ENCODE assay signal across 33 cellular contexts in genomic region chr1:99062192-99062591, GRCh38. TPM values are rescaled to one million over a fixed set of nuclear protein-coding genes. Genes with fewer than 3 reads are reported as not detected.
DNase-seq lines count a peak whose midpoint lies in the region; ATAC-seq and FAIRE-seq lines count a peak whose summit lies in the region.
"Had no signal": no experiment of that assay in that cellular context is flagged by ENCODE, and none has a peak within 500 bp of the region (broad histone marks: within the 10 kb centered on the region; RNA-seq: fewer than 3 reads in every experiment).

No MANE protein-coding gene starts in this region.

- intact Hi-C loops in activated CD4-positive, alpha-beta memory T cell treated with anti-CD3 and anti-CD28 coated beads for 36 hours (cut with micrococcal nuclease) = no loop called here

- peak; percentile 7 for DNase-seq in ELR (ENCODE audit: low read depth)
- DNase-seq in urothelium cell line (ENCODE audit: low spot score) = no peak
- DNase-seq in HUDEP-2 (lab: John Stamatoyannopoulos, UW; ENCODE audit: unreplicated experiment in 76 of 76) = no peak
- no peak for DNase-seq in activated CD4-positive, alpha-beta memory T cell treated with anti-CD3 and anti-CD28 coated beads for 36 hours
- DNase-seq: activated CD4-positive, alpha-beta memory T cell treated with anti-CD3 and anti-CD28 coated beads, Interleukin-2, amount 10 ng/mL, durations not matched to agents 7 days and 5 days; activated CD8-positive, alpha-beta memory T cell treated with anti-CD3 and anti-CD28 coated beads, Interleukin-2, amount 50 U/mL, for 4 hours; activated naive CD4-positive, alpha-beta T cell treated with anti-CD3 and anti-CD28 coated beads, Interleukin-2, amount 50 U/mL, for 16 hours; brain microvascular endothelial cell; DMS153; Kasumi-1; MV-4-11; NCI-H1436 treated with DMSO at 0.1 percent for 48 hours; NCI-H2081 treated with DMSO at 0.1 percent for 48 hours; NCI-H226; NCI-H69; PC-9; retina; stimulated activated naive B cell treated with anti-CD40 and anti-IgM and Interleukin-4, amounts not matched to agents 10 μg/mL and 1 μg/mL and 100 μg/mL, for 72 hours; upper lobe of left lung had no signal

- no peak overlapping the region for H3K27ac Mint-ChIP-seq in activated T-helper 17 cell treated with anti-CD3 and anti-CD28 coated beads, Interleukin-2, amount 50 U/mL, for 72 hours
- no peak overlapping the region for H3K27ac Mint-ChIP-seq in activated CD4-positive, alpha-beta memory T cell treated with anti-CD3 and anti-CD28 coated beads for 36 hours
- H3K27ac Mint-ChIP-seq: activated CD4-positive, alpha-beta memory T cell treated with anti-CD3 and anti-CD28 coated beads, Interleukin-2, amount 10 ng/mL, durations not matched to agents 7 days and 5 days; activated T-helper 1 cell treated with anti-CD3 and anti-CD28 coated beads, Interleukin-12 subunit alpha, Interleukin-12 subunit beta, Interleukin-2, Interleukin-4 antibody, amounts not matched to agents 30 ng/mL and 10 ng/mL and 1 ng/mL, durations not matched to agents 14 hours and 24 hours and 36 hours; memory B cell; stimulated activated naive B cell treated with anti-CD40 and anti-IgM and Interleukin-4, amounts not matched to agents 10 μg/mL and 1 μg/mL and 100 μg/mL, for 72 hours; T-helper 1 cell treated with Interleukin-12 subunit alpha and Interleukin-12 subunit beta and Interleukin-4 antibody, amounts not matched to agents 30 μg/mL and 1 μg/mL, for 36 hours had no signal

- H3K4me3 Mint-ChIP-seq in activated T-helper 17 cell treated with anti-CD3 and anti-CD28 coated beads, Interleukin-2, amount 50 U/mL, for 72 hours = no peak overlapping the region
- no peak overlapping the region for H3K4me3 Mint-ChIP-seq in activated CD4-positive, alpha-beta memory T cell treated with anti-CD3 and anti-CD28 coated beads for 36 hours
- H3K4me3 Mint-ChIP-seq: activated CD4-positive, alpha-beta memory T cell treated with anti-CD3 and anti-CD28 coated beads, Interleukin-2, amount 10 ng/mL, durations not matched to agents 7 days and 5 days; activated T-helper 1 cell treated with anti-CD3 and anti-CD28 coated beads, Interleukin-12 subunit alpha, Interleukin-12 subunit beta, Interleukin-2, Interleukin-4 antibody, amounts not matched to agents 30 ng/mL and 10 ng/mL and 1 ng/mL, durations not matched to agents 14 hours and 24 hours and 36 hours; GM23338; memory B cell; neural crest cell; stimulated activated naive B cell treated with anti-CD40 and anti-IgM and Interleukin-4, amounts not matched to agents 10 μg/mL and 1 μg/mL and 100 μg/mL, for 72 hours; T-helper 1 cell treated with Interleukin-12 subunit alpha and Interleukin-12 subunit beta and Interleukin-4 antibody, amounts not matched to agents 30 μg/mL and 1 μg/mL, for 36 hours had no signal

- H3K4me1 Mint-ChIP-seq in activated T-helper 17 cell treated with anti-CD3 and anti-CD28 coated beads, Interleukin-2, amount 50 U/mL, for 72 hours = no peaks in the 10 kb centered on the region
- H3K4me1 Mint-ChIP-seq in activated CD4-positive, alpha-beta memory T cell treated with anti-CD3 and anti-CD28 coated beads for 36 hours (ENCODE audit: low read depth) = no peaks in the 10 kb centered on the region
- H3K4me1 Mint-ChIP-seq: activated CD4-positive, alpha-beta memory T cell treated with anti-CD3 and anti-CD28 coated beads, Interleukin-2, amount 10 ng/mL, durations not matched to agents 7 days and 5 days; GM23338; memory B cell; neural crest cell; stimulated activated naive B cell treated with anti-CD40 and anti-IgM and Interleukin-4, amounts not matched to agents 10 μg/mL and 1 μg/mL and 100 μg/mL, for 72 hours had no signal

- no peak for FAIRE-seq in urothelium cell line (lab: Jason Lieb, UNC)

- ATAC-seq in GM18909 (IDR thresholded peaks at IDR 0.05; ENCODE audit: poor library complexity, unreplicated experiment) (peak; percentile 64), HG02884 (IDR thresholded peaks at IDR 0.05; ENCODE audit: unreplicated experiment) (peak; percentile 68), HG03354 (IDR thresholded peaks at IDR 0.05; ENCODE audit: poor library complexity, severe bottlenecking, unreplicated experiment) (peak; percentile 69)
- ATAC-seq in activated T-helper 17 cell treated with anti-CD3 and anti-CD28 coated beads, Interleukin-2, amount 50 U/mL, for 72 hours (replicated peaks) = no peak
- ATAC-seq: activated CD4-positive, CD25-positive, alpha-beta regulatory T cell treated with anti-CD3 and anti-CD28 coated beads, Interleukin-2, amount 50 U/mL, for 24 hours; esophagus mucosa; GM23338; left lobe of liver; stimulated activated naive B cell treated with anti-CD40 and anti-IgM and Interleukin-4, amounts not matched to agents 10 μg/mL and 1 μg/mL and 100 μg/mL, for 72 hours had no signal

- POLR2A ChIA-PET in activated CD4-positive, alpha-beta memory T cell treated with anti-CD3 and anti-CD28 coated beads for 36 hours (lab: Charles Lee) = no interaction called here

- no peaks in the 10 kb centered on the region for H3K9me3 Mint-ChIP-seq in activated T-helper 17 cell treated with anti-CD3 and anti-CD28 coated beads, Interleukin-2, amount 50 U/mL, for 72 hours
- H3K9me3 Mint-ChIP-seq in activated CD4-positive, alpha-beta memory T cell treated with anti-CD3 and anti-CD28 coated beads for 36 hours = no peaks in the 10 kb centered on the region
- H3K9me3 Mint-ChIP-seq: activated CD4-positive, alpha-beta memory T cell treated with anti-CD3 and anti-CD28 coated beads, Interleukin-2, amount 10 ng/mL, durations not matched to agents 7 days and 5 days; activated T-helper 1 cell treated with anti-CD3 and anti-CD28 coated beads, Interleukin-12 subunit alpha, Interleukin-12 subunit beta, Interleukin-2, Interleukin-4 antibody, amounts not matched to agents 30 ng/mL and 10 ng/mL and 1 ng/mL, durations not matched to agents 14 hours and 24 hours and 36 hours; GM23338; memory B cell; neural crest cell; stimulated activated naive B cell treated with anti-CD40 and anti-IgM and Interleukin-4, amounts not matched to agents 10 μg/mL and 1 μg/mL and 100 μg/mL, for 72 hours; T-helper 1 cell treated with Interleukin-12 subunit alpha and Interleukin-12 subunit beta and Interleukin-4 antibody, amounts not matched to agents 30 μg/mL and 1 μg/mL, for 36 hours had no signal

- H3K36me3 Mint-ChIP-seq in activated T-helper 17 cell treated with anti-CD3 and anti-CD28 coated beads, Interleukin-2, amount 50 U/mL, for 72 hours (ENCODE audit: low read depth) = no peaks in the 10 kb centered on the region
- no peaks in the 10 kb centered on the region for H3K36me3 Mint-ChIP-seq in activated CD4-positive, alpha-beta memory T cell treated with anti-CD3 and anti-CD28 coated beads for 36 hours
- H3K36me3 Mint-ChIP-seq: memory B cell; stimulated activated naive B cell treated with anti-CD40 and anti-IgM and Interleukin-4, amounts not matched to agents 10 μg/mL and 1 μg/mL and 100 μg/mL, for 72 hours had no signal

- CTCF ChIA-PET in activated CD4-positive, alpha-beta memory T cell treated with anti-CD3 and anti-CD28 coated beads for 36 hours (lab: Charles Lee) = no interaction called here

- peaks cover 7% of the 10 kb centered on the region for H3K27me3 Mint-ChIP-seq in activated T-helper 17 cell treated with anti-CD3 and anti-CD28 coated beads, Interleukin-2, amount 50 U/mL, for 72 hours
- peaks cover 2% of the 10 kb centered on the region for H3K27me3 Mint-ChIP-seq in activated CD4-positive, alpha-beta memory T cell treated with anti-CD3 and anti-CD28 coated beads for 36 hours
- H3K27me3 Mint-ChIP-seq: activated CD4-positive, alpha-beta memory T cell treated with anti-CD3 and anti-CD28 coated beads, Interleukin-2, amount 10 ng/mL, durations not matched to agents 7 days and 5 days; stimulated activated naive B cell treated with anti-CD40 and anti-IgM and Interleukin-4, amounts not matched to agents 10 μg/mL and 1 μg/mL and 100 μg/mL, for 72 hours had no signal

RNA-seq across cellular contexts. Expression of gene PLPPR5, which starts 57.5 kb away (rescaled TPM):
- total RNA-seq in activated T-helper 17 cell treated with anti-CD3 and anti-CD28 coated beads, Interleukin-2, amount 50 U/mL, for 72 hours = not detected
- total RNA-seq in activated CD4-positive, alpha-beta memory T cell treated with anti-CD3 and anti-CD28 coated beads for 36 hours = not detected
- total RNA-seq: activated CD4-positive, alpha-beta memory T cell treated with anti-CD3 and anti-CD28 coated beads, Interleukin-2, amount 10 ng/mL, durations not matched to agents 7 days and 5 days; activated T-helper 1 cell treated with anti-CD3 and anti-CD28 coated beads, Interleukin-12 subunit alpha, Interleukin-12 subunit beta, Interleukin-2, Interleukin-4 antibody, amounts not matched to agents 30 ng/mL and 10 ng/mL and 1 ng/mL, durations not matched to agents 14 hours and 24 hours and 36 hours; dermis microvascular lymphatic vessel endothelial cell; esophagus mucosa; fibroblast of villous mesenchyme; left lobe of liver; PC-9 had no signal
